ENCODE assay signal across 1 cellular context in genomic region chr2:215392164-215392563, GRCh38.
TF ChIP-seq lines count a peak whose summit lies in the region.

No MANE protein-coding gene starts in this region.

TF ChIP-seq in HepG2, 621 proteins besides CTCF, POLR2A, EP300 and RAD21:
- TF ChIP-seq ZFP90 (CRISPR knock-in tag; IDR thresholded peaks at IDR 0.05; ENCODE audit: borderline replicate concordance): 0 out of 2 replicates have a peak, but pooled peaks have one; percentile 32
- TF ChIP-seq CBX1 (IDR thresholded peaks at IDR 0.05; ENCODE audit: low read depth): no peak
- peak; percentile 81 for TF ChIP-seq AGO2 (optimal IDR thresholded peaks at IDR 0.05; ENCODE audit: low read depth, low read length)
- TF ChIP-seq GFI1 (CRISPR knock-in tag; IDR thresholded peaks at IDR 0.05; ENCODE audit: borderline replicate concordance): no peak
- TF ChIP-seq ATF5 (CRISPR knock-in tag; IDR thresholded peaks at IDR 0.05; ENCODE audit: low read depth): no peak
- TF ChIP-seq, protein P1, sequence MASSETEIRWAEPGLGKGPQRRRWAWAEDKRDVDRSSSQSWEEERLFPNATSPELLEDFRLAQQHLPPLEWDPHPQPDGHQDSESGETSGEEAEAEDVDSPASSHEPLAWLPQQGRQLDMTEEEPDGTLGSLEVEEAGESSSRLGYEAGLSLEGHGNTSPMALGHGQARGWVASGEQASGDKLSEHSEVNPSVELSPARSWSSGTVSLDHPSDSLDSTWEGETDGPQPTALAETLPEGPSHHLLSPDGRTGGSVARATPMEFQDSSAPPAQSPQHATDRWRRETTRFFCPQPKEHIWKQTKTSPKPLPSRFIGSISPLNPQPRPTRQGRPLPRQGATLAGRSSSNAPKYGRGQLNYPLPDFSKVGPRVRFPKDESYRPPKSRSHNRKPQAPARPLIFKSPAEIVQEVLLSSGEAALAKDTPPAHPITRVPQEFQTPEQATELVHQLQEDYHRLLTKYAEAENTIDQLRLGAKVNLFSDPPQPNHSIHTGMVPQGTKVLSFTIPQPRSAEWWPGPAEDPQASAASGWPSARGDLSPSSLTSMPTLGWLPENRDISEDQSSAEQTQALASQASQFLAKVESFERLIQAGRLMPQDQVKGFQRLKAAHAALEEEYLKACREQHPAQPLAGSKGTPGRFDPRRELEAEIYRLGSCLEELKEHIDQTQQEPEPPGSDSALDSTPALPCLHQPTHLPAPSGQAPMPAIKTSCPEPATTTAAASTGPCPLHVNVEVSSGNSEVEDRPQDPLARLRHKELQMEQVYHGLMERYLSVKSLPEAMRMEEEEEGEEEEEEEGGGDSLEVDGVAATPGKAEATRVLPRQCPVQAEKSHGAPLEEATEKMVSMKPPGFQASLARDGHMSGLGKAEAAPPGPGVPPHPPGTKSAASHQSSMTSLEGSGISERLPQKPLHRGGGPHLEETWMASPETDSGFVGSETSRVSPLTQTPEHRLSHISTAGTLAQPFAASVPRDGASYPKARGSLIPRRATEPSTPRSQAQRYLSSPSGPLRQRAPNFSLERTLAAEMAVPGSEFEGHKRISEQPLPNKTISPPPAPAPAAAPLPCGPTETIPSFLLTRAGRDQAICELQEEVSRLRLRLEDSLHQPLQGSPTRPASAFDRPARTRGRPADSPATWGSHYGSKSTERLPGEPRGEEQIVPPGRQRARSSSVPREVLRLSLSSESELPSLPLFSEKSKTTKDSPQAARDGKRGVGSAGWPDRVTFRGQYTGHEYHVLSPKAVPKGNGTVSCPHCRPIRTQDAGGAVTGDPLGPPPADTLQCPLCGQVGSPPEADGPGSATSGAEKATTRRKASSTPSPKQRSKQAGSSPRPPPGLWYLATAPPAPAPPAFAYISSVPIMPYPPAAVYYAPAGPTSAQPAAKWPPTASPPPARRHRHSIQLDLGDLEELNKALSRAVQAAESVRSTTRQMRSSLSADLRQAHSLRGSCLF (CRISPR knock-in tag; IDR thresholded peaks at IDR 0.05; ENCODE audit: borderline replicate concordance): 0 out of 2 replicates have a peak, but pooled peaks have one; percentile 37
- no peak for TF ChIP-seq ZNF570 (CRISPR knock-in tag; IDR thresholded peaks at IDR 0.05; ENCODE audit: borderline replicate concordance)
- TF ChIP-seq MBD4 (IDR thresholded peaks at IDR 0.05; ENCODE audit: borderline replicate concordance, low read length): 0 out of 2 replicates have a peak, but pooled peaks have one; percentile 26
- no peak for TF ChIP-seq ZNF720 (CRISPR knock-in tag; IDR thresholded peaks at IDR 0.05)
- no peak for TF ChIP-seq ZNF775 (CRISPR knock-in tag; IDR thresholded peaks at IDR 0.05; ENCODE audit: borderline replicate concordance)
- TF ChIP-seq NKX3-1 (CRISPR knock-in tag; IDR thresholded peaks at IDR 0.05): peak; percentile 55; the same call in 1 of the 2 replicates
- TF ChIP-seq PAF1 (CRISPR knock-in tag; IDR thresholded peaks at IDR 0.05): peak; percentile 76; the same call in 1 of the 2 replicates
- TF ChIP-seq SP5 (CRISPR knock-in tag; IDR thresholded peaks at IDR 0.05; ENCODE audit: borderline replicate concordance, low read depth): no peak
- no peak for TF ChIP-seq E2F5 (CRISPR knock-in tag; conservative IDR thresholded peaks at IDR 0.05)
- TF ChIP-seq, protein P2, sequence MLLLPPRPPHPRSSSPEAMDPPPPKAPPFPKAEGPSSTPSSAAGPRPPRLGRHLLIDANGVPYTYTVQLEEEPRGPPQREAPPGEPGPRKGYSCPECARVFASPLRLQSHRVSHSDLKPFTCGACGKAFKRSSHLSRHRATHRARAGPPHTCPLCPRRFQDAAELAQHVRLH (CRISPR knock-in tag; IDR thresholded peaks at IDR 0.05; ENCODE audit: borderline replicate concordance, low read depth): no peak
- peak; percentile 97 for TF ChIP-seq RBM22 (optimal IDR thresholded peaks at IDR 0.05; ENCODE audit: low read length)
- no peak for TF ChIP-seq TOPORS (CRISPR knock-in tag; IDR thresholded peaks at IDR 0.05)
- TF ChIP-seq, protein P3, sequence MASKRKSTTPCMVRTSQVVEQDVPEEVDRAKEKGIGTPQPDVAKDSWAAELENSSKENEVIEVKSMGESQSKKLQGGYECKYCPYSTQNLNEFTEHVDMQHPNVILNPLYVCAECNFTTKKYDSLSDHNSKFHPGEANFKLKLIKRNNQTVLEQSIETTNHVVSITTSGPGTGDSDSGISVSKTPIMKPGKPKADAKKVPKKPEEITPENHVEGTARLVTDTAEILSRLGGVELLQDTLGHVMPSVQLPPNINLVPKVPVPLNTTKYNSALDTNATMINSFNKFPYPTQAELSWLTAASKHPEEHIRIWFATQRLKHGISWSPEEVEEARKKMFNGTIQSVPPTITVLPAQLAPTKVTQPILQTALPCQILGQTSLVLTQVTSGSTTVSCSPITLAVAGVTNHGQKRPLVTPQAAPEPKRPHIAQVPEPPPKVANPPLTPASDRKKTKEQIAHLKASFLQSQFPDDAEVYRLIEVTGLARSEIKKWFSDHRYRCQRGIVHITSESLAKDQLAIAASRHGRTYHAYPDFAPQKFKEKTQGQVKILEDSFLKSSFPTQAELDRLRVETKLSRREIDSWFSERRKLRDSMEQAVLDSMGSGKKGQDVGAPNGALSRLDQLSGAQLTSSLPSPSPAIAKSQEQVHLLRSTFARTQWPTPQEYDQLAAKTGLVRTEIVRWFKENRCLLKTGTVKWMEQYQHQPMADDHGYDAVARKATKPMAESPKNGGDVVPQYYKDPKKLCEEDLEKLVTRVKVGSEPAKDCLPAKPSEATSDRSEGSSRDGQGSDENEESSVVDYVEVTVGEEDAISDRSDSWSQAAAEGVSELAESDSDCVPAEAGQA (IDR thresholded peaks at IDR 0.05; ENCODE audit: low read depth): no peak
- TF ChIP-seq, protein P3 (CRISPR knock-in tag; IDR thresholded peaks at IDR 0.05; ENCODE audit: borderline replicate concordance): 0 out of 2 replicates have a peak, but pooled peaks have one; percentile 28
- TF ChIP-seq ZSCAN25 (CRISPR knock-in tag; IDR thresholded peaks at IDR 0.05): no peak
- TF ChIP-seq HOXA9 (CRISPR knock-in tag; IDR thresholded peaks at IDR 0.05; ENCODE audit: borderline replicate concordance): 0 out of 2 replicates have a peak, but pooled peaks have one; percentile 14
- TF ChIP-seq GMEB2 (CRISPR knock-in tag; IDR thresholded peaks at IDR 0.05; ENCODE audit: low read depth): no peak
- TF ChIP-seq HOXA3 (CRISPR knock-in tag; IDR thresholded peaks at IDR 0.05): no peak
- no peak for TF ChIP-seq NPAS2 (CRISPR knock-in tag; IDR thresholded peaks at IDR 0.05; ENCODE audit: borderline replicate concordance)
- 0 out of 2 replicates have a peak, but pooled peaks have one; percentile 54 for TF ChIP-seq CREB3 (CRISPR knock-in tag; IDR thresholded peaks at IDR 0.05)
- no peak for TF ChIP-seq ZNF460 (CRISPR knock-in tag; IDR thresholded peaks at IDR 0.05; ENCODE audit: borderline replicate concordance)
- TF ChIP-seq ZNF264 (CRISPR knock-in tag; IDR thresholded peaks at IDR 0.05): peak; percentile 76; the same call in 1 of the 2 replicates
- 0 out of 2 replicates have a peak, but pooled peaks have one; percentile 24 for TF ChIP-seq POLR2G (IDR thresholded peaks at IDR 0.05; ENCODE audit: low read depth, low read length)
- TF ChIP-seq EHMT2 (IDR thresholded peaks at IDR 0.05; ENCODE audit: borderline replicate concordance, low read depth, low read length): no peak
- TF ChIP-seq NCOA5 (CRISPR knock-in tag; IDR thresholded peaks at IDR 0.05): 0 out of 2 replicates have a peak, but pooled peaks have one; percentile 33
- 0 out of 2 replicates have a peak, but pooled peaks have one; percentile 12 for TF ChIP-seq TMF1 (CRISPR knock-in tag; IDR thresholded peaks at IDR 0.05; ENCODE audit: low read depth)
- TF ChIP-seq RBFOX2 (IDR thresholded peaks at IDR 0.05; ENCODE audit: low read depth, low read length): peak; percentile 79
- no peak for TF ChIP-seq GPBP1L1 (CRISPR knock-in tag; IDR thresholded peaks at IDR 0.05)
